ENCODE assay signal across 1 cellular context in genomic region chr2:28624798-28625701, GRCh38.
TF ChIP-seq lines count a peak whose summit lies in the region.

No MANE protein-coding gene starts in this region.

TF ChIP-seq in HCT116, 20 proteins besides CTCF, POLR2A, EP300 and RAD21 (continued from another document):
- TF ChIP-seq SP1 (IDR thresholded peaks at IDR 0.05; ENCODE audit: low read depth) (no peak), SRF (IDR thresholded peaks at IDR 0.05; ENCODE audit: low read depth) (no peak), FOSL1 (IDR thresholded peaks at IDR 0.05; ENCODE audit: low read depth) (no peak), CEBPB (IDR thresholded peaks at IDR 0.05; ENCODE audit: low read depth) (no peak), CBX3 (IDR thresholded peaks at IDR 0.05; ENCODE audit: low read depth) (no peak)
- TF ChIP-seq, protein P1, sequence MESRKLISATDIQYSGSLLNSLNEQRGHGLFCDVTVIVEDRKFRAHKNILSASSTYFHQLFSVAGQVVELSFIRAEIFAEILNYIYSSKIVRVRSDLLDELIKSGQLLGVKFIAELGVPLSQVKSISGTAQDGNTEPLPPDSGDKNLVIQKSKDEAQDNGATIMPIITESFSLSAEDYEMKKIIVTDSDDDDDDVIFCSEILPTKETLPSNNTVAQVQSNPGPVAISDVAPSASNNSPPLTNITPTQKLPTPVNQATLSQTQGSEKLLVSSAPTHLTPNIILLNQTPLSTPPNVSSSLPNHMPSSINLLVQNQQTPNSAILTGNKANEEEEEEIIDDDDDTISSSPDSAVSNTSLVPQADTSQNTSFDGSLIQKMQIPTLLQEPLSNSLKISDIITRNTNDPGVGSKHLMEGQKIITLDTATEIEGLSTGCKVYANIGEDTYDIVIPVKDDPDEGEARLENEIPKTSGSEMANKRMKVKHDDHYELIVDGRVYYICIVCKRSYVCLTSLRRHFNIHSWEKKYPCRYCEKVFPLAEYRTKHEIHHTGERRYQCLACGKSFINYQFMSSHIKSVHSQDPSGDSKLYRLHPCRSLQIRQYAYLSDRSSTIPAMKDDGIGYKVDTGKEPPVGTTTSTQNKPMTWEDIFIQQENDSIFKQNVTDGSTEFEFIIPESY (IDR thresholded peaks at IDR 0.05; ENCODE audit: extremely low read depth, insufficient replicate concordance, low read length) = no peak
TF ChIP-seq in HCT116: peak in this region for 0.
